In genomic region chr15:90071220-90071807, GRCh38 we compare ENCODE assay signal across 8 cellular contexts. TPM values are rescaled to one million over a fixed set of nuclear protein-coding genes. Genes with fewer than 3 reads are reported as not detected.
DNase-seq lines count a peak whose midpoint lies in the region; ATAC-seq and TF ChIP-seq lines count a peak whose summit lies in the region.

No MANE protein-coding gene starts in this region.

- intact Hi-C loops in head of caudate nucleus (cut with DNase I), result loop anchor here (10.0 kb wide), 1 partner anchor 317 kb away; the partner anchor contains the start of gene MESP1

- DNase-seq in ACHN (peak; percentile 62), SKM-1 treated with dmso at 0.1 percent for 144 hours (lab: John Stamatoyannopoulos, UW; ENCODE audit: unreplicated experiment) (peak; percentile 65), head of caudate nucleus (peak; percentile 63 to 92 (median 84)), pulmonary artery endothelial cell (ENCODE audit: low read depth, low spot score) (peak; percentile 72)
- DNase-seq in activated naive CD4-positive, alpha-beta T cell treated with anti-CD3 and anti-CD28 coated beads, Interleukin-2, amount 50 U/mL, for 72 hours (ENCODE audit: low spot score in 2 of 2), result peak in 1 of 2 donors; percentile 72

- no peaks in the 10 kb centered on the region for H3K36me3 Mint-ChIP-seq in activated naive CD4-positive, alpha-beta T cell treated with anti-CD3 and anti-CD28 coated beads, Interleukin-2, amount 50 U/mL, for 72 hours

- TF ChIP-seq CTCF in Loucy (conservative IDR thresholded peaks at IDR 0.05; ENCODE audit: low read length), result peak; percentile 94

- no peaks in the 10 kb centered on the region for H4K20me1 ChIP-seq in Loucy (ENCODE audit: insufficient read depth, low read length, poor library complexity, severe bottlenecking)

- no peaks in the 10 kb centered on the region for H3K4me1 ChIP-seq in Loucy (ENCODE audit: insufficient read depth, low read length, poor library complexity, severe bottlenecking)

- H3F3A ChIP-seq in Loucy (ENCODE audit: low read depth), result no peaks in the 10 kb centered on the region

- peaks cover 49% of the 10 kb centered on the region; the same call in 1 of the 2 replicates for H3K36me3 ChIP-seq in Loucy (ENCODE audit: insufficient read depth, low read length)

- ATAC-seq in GM18520 (IDR thresholded peaks at IDR 0.05; ENCODE audit: unreplicated experiment) (peak; percentile 74), HG02981 (IDR thresholded peaks at IDR 0.05; ENCODE audit: unreplicated experiment) (no peak)
- ATAC-seq in activated naive CD4-positive, alpha-beta T cell treated with anti-CD3 and anti-CD28 coated beads, Interleukin-2, amount 50 U/mL, for 72 hours, result peak; percentile 76 to 85

- H3K9me3 ChIP-seq in Loucy (ENCODE audit: insufficient read depth, low read depth, low read length), result no peaks in the 10 kb centered on the region

- in situ Hi-C loops in ACHN (cut with HindIII; ENCODE audit: low pct_ligation_motif_present, low pct_unique_long_range_greater_than_20kb, low sequenced_read_pairs), result no loop called here

- no peak overlapping the region for H3K27ac Mint-ChIP-seq in activated naive CD4-positive, alpha-beta T cell treated with anti-CD3 and anti-CD28 coated beads, Interleukin-2, amount 50 U/mL, for 72 hours

- H3K79me2 ChIP-seq in Loucy (ENCODE audit: insufficient read depth, low read length), result no peaks in the 10 kb centered on the region

- H3K4me3 ChIP-seq in Loucy (ENCODE audit: low read length, poor library complexity, severe bottlenecking), result no peak overlapping the region

- H3K27me3 ChIP-seq in Loucy (ENCODE audit: insufficient read depth, low read length, poor library complexity, severe bottlenecking), result no peaks in the 10 kb centered on the region

- H3K9me3 Mint-ChIP-seq in activated naive CD4-positive, alpha-beta T cell treated with anti-CD3 and anti-CD28 coated beads, Interleukin-2, amount 50 U/mL, for 72 hours, result no peaks in the 10 kb centered on the region

- H3K4me2 ChIP-seq in Loucy (ENCODE audit: low read depth, low read length, poor library complexity, severe bottlenecking), result no peak overlapping the region

- H2AFZ ChIP-seq in Loucy (ENCODE audit: low read length), result no peak overlapping the region

- no peaks in the 10 kb centered on the region for H3K9me2 ChIP-seq in Loucy (replicated peaks; ENCODE audit: low read depth, low read length)

- no peak overlapping the region for H3K9ac ChIP-seq in Loucy (ENCODE audit: low read depth, low read length, poor library complexity, severe bottlenecking)

RNA-seq across cellular contexts. Expression of gene IDH2, which starts 31.0 kb away (rescaled TPM):
- total RNA-seq in activated naive CD4-positive, alpha-beta T cell treated with anti-CD3 and anti-CD28 coated beads, Interleukin-2, amount 50 U/mL, for 72 hours, result 100 to 1,000 TPM; 203 to 242 TPM
- 59.2 and 135 TPM in 2 replicates for total RNA-seq in pulmonary artery endothelial cell
